Comparison of ENCODE assay signal across 25 cellular contexts in the genomic region with DNA sequence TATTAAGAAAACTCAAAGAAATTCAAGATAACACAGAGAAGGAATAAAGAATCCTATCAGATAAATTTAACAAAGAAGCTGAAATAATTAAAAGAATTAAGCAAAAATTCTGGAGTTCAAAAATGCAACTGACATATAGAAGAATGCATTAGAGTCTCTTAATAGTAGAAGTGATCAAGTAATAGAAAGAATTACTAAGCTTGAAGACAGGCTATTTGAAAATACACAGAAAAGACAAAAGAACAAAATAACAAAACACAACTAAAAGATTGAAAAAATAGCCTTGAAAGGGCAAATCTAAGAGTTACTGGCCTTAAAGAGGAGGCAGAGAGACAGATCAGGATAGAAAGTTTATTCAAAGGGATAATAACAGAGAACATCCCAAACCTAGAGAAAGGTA.
"Had no signal": no experiment of that assay in that cellular context is flagged by ENCODE, and none has a peak within 500 bp of the region (broad histone marks: within the 10 kb centered on the region; RNA-seq: fewer than 3 reads in every experiment).

No MANE protein-coding gene starts in this region.

- H3K4me2 ChIP-seq: SK-N-SH had no signal

- ATAC-seq: activated CD4-positive, CD25-positive, alpha-beta regulatory T cell treated with anti-CD3 and anti-CD28 coated beads, Interleukin-2, amount 50 U/mL, for 24 hours had no signal

- H3K27me3 ChIP-seq: MG63, SJCRH30 had no signal

- H3K27ac Mint-ChIP-seq: activated naive CD8-positive, alpha-beta T cell treated with anti-CD3 and anti-CD28 coated beads, Interleukin-2, amount 50 U/mL, for 24 hours; activated T-cell treated with anti-CD3 and anti-CD28 coated beads, Interleukin-2, amount 50 U/mL, for 72 hours; brain; T-helper 2 cell treated with Interferon-gamma antibody and Interleukin-4, amounts not matched to agents 5 μg/mL and 100 μg/mL, for 36 hours had no signal

- H3K9ac ChIP-seq: SK-N-SH had no signal

- FAIRE-seq: astrocyte had no signal

- H3K27ac ChIP-seq: SJCRH30 had no signal

- H3K4me1 Mint-ChIP-seq: brain had no signal

- DNase-seq: activated CD4-positive, alpha-beta T cell treated with anti-CD3 and anti-CD28 coated beads for 4 hours; activated CD8-positive, alpha-beta memory T cell treated with anti-CD3 and anti-CD28 coated beads, Interleukin-2, amount 50 U/mL, for 4 hours; activated naive CD4-positive, alpha-beta T cell treated with anti-CD3 and anti-CD28 coated beads, Interleukin-2, amount 50 U/mL, for 16 hours; activated naive CD8-positive, alpha-beta T cell treated with anti-CD3 and anti-CD28 coated beads, Interleukin-2, amount 50 U/mL, for 24 hours; amygdala; MV-4-11; NCI-H1092 treated with DMSO at 0.1 percent for 48 hours; NCI-H1417 treated with DMSO at 0.1 percent for 48 hours; NCI-H1694; NCI-H2029; NCI-H2107; NCI-H345; NCI-H510A; NCI-H69; SJCRH30; SK-N-SH; SW 1271 had no signal

- H3K27me3 Mint-ChIP-seq: activated CD8-positive, alpha-beta T cell treated with anti-CD3 and anti-CD28 coated beads for 36 hours; activated naive CD8-positive, alpha-beta T cell treated with anti-CD3 and anti-CD28 coated beads, Interleukin-2, amount 50 U/mL, for 24 hours; brain; central memory CD8-positive, alpha-beta T cell had no signal

- H3K4me3 Mint-ChIP-seq: activated CD8-positive, alpha-beta T cell treated with anti-CD3 and anti-CD28 coated beads for 36 hours; activated naive CD8-positive, alpha-beta T cell treated with anti-CD3 and anti-CD28 coated beads, Interleukin-2, amount 50 U/mL, for 24 hours; activated T-cell treated with anti-CD3 and anti-CD28 coated beads, Interleukin-2, amount 50 U/mL, for 72 hours; brain; central memory CD8-positive, alpha-beta T cell; T-helper 2 cell treated with Interferon-gamma antibody and Interleukin-4, amounts not matched to agents 5 μg/mL and 100 μg/mL, for 36 hours had no signal

- H3K4me1 ChIP-seq: SJCRH30 had no signal

- H3K4me3 ChIP-seq: MG63, SJCRH30 had no signal
